Comparison of ENCODE assay signal across 33 cellular contexts in genomic region chr3:52213005-52213404, GRCh38. TPM values are rescaled to one million over a fixed set of nuclear protein-coding genes. Genes with fewer than 3 reads are reported as not detected.
"Had no signal": no experiment of that assay in that cellular context is flagged by ENCODE, and none has a peak within 500 bp of the region (broad histone marks: within the 10 kb centered on the region; RNA-seq: fewer than 3 reads in every experiment).

No MANE protein-coding gene starts in this region.

- H3K27ac Mint-ChIP-seq: dendritic cell treated with granulocyte-macrophage colony-stimulating factor and Interleukin-4, amounts not matched to agents 40 ng/mL and 50 ng/mL, for 4 days; endodermal cell; mesothelial cell of epicardium; progenitor cell of endocrine pancreas; stimulated activated memory B cell treated with anti-CD40 and anti-IgM and Interleukin-4, amounts not matched to agents 10 μg/mL and 1 μg/mL and 100 μg/mL, for 72 hours had no signal

- H3K9ac ChIP-seq: parathyroid adenoma had no signal

- ATAC-seq: esophagus mucosa; heart right ventricle; left colon; mucosa of descending colon; natural killer cell treated with Interleukin-12 subunit alpha and Interleukin-12 subunit beta and Interleukin-15 and Interleukin-18, amount 100 ng/mL, for 72 hours; sciatic nerve; stimulated activated memory B cell treated with anti-CD40 and anti-IgM and Interleukin-4, amounts not matched to agents 10 μg/mL and 1 μg/mL and 100 μg/mL, for 72 hours; stimulated activated naive CD8-positive, alpha-beta T cell treated with anti-CD3 and anti-CD28 coated beads, Interleukin-15, Interleukin-2, amounts not matched to agents 100 U/mL and 50 U/mL, for 24 hours had no signal

- H3K4me1 Mint-ChIP-seq: mesothelial cell of epicardium, neural crest cell had no signal

- H2AFZ ChIP-seq: parathyroid adenoma had no signal

- H3K27me3 Mint-ChIP-seq: central memory CD8-positive, alpha-beta T cell; dendritic cell treated with granulocyte-macrophage colony-stimulating factor and Interleukin-4, amounts not matched to agents 40 ng/mL and 50 ng/mL, for 4 days; memory B cell; naive B cell; natural killer cell treated with Interleukin-12 subunit alpha and Interleukin-12 subunit beta and Interleukin-15 and Interleukin-18, amount 100 ng/mL, for 72 hours; progenitor cell of endocrine pancreas; stimulated activated memory B cell treated with anti-CD40 and anti-IgM and Interleukin-4, amounts not matched to agents 10 μg/mL and 1 μg/mL and 100 μg/mL, for 72 hours had no signal

- H3K9me3 ChIP-seq: colonic mucosa, heart right ventricle, left ventricle myocardium inferior, mucosa of descending colon, thoracic aorta, tibial nerve, upper lobe of left lung had no signal

- H3K4me3 ChIP-seq: colonic mucosa, heart right ventricle, left ventricle myocardium inferior, lung, mucosa of descending colon, thoracic aorta, tibial nerve, upper lobe of left lung had no signal

- H3K9me3 Mint-ChIP-seq: central memory CD8-positive, alpha-beta T cell; dendritic cell treated with granulocyte-macrophage colony-stimulating factor and Interleukin-4, amounts not matched to agents 40 ng/mL and 50 ng/mL, for 4 days; endodermal cell; memory B cell; mesothelial cell of epicardium; naive B cell; natural killer cell treated with Interleukin-12 subunit alpha and Interleukin-12 subunit beta and Interleukin-15 and Interleukin-18, amount 100 ng/mL, for 72 hours; neural crest cell; stimulated activated memory B cell treated with anti-CD40 and anti-IgM and Interleukin-4, amounts not matched to agents 10 μg/mL and 1 μg/mL and 100 μg/mL, for 72 hours had no signal

- H3K79me2 ChIP-seq: parathyroid adenoma had no signal

- H3K4me3 Mint-ChIP-seq: central memory CD8-positive, alpha-beta T cell; dendritic cell treated with granulocyte-macrophage colony-stimulating factor and Interleukin-4, amounts not matched to agents 40 ng/mL and 50 ng/mL, for 4 days; endodermal cell; memory B cell; mesothelial cell of epicardium; naive B cell; natural killer cell treated with Interleukin-12 subunit alpha and Interleukin-12 subunit beta and Interleukin-15 and Interleukin-18, amount 100 ng/mL, for 72 hours; neural crest cell; stimulated activated memory B cell treated with anti-CD40 and anti-IgM and Interleukin-4, amounts not matched to agents 10 μg/mL and 1 μg/mL and 100 μg/mL, for 72 hours had no signal

- H3K27ac ChIP-seq: colonic mucosa, epithelial cell of prostate, heart right ventricle, left ventricle myocardium inferior, parathyroid adenoma, thoracic aorta, tibial nerve, upper lobe of left lung had no signal

- DNase-seq: colonic mucosa; effector CD8-positive, alpha-beta T cell; endodermal cell; foreskin fibroblast; glutamatergic neuron; heart right ventricle; hippocampal formation; left colon; left ventricle myocardium inferior; naive B cell; stimulated activated CD4-positive, alpha-beta T cell treated with anti-CD3 and anti-CD28 coated beads, Interleukin-2, amount 100 ng/mL, for 24 hours; stimulated activated CD4-positive, alpha-beta T cell treated with anti-CD3 and anti-CD28 coated beads, Interleukin-4, amount 100 ng/mL, for 24 hours; stimulated activated naive CD8-positive, alpha-beta T cell treated with anti-CD3 and anti-CD28 coated beads, Interleukin-15, Interleukin-2, amounts not matched to agents 100 U/mL and 50 U/mL, for 24 hours; upper lobe of left lung had no signal

- FAIRE-seq: islet of Langerhans, urothelium cell line had no signal

- H3K27me3 ChIP-seq: colonic mucosa, heart right ventricle, tibial nerve, upper lobe of left lung had no signal

RNA-seq across cellular contexts. Expression of gene TLR9, which starts 12.4 kb away (rescaled TPM):
- total RNA-seq: kidney epithelial cell, neural crest cell, progenitor cell of endocrine pancreas, thoracic aorta had no signal
